7 cellular contexts compared by ENCODE assay signal in the genomic region with DNA sequence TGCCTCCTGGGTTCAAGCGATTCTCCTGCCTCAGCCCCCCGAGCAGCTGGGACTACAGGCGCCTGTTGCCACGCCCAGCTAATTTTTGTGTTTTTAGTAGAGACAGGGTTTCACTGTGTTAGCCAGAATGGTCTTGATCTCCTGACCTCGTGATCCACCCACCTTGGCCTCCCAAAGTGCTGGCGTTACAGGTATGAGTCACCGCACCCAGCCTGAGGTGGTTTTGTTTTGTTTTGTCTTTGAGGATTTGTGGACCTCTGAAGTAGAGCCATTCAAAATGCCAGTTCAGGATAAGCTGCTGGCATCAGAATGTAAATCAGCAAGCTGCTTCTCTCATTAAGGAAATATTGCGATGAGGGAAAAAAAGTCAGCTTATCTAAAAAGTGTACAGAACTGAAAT. TPM values are rescaled to one million over a fixed set of nuclear protein-coding genes. Genes with fewer than 3 reads are reported as not detected.
DNase-seq lines count a peak whose midpoint lies in the region; ATAC-seq, FAIRE-seq and TF ChIP-seq lines count a peak whose summit lies in the region.
"Not testable (repeated sequence)": the region's sequence is repeated elsewhere in the genome, so short reads cannot be mapped to it uniquely, and the experiment has no call there.

No MANE protein-coding gene starts in this region.

- H3K9ac ChIP-seq in GM12878 (ENCODE audit: control insufficient read depth, insufficient read depth, low read length), result not testable (repeated sequence)

- WGBS in GM12878 (ENCODE audit: insufficient coverage, insufficient replicate concordance, low lambda C conversion rate, missing lambda C conversion rate), result 53% methylated on average over 8 of the region's 8 CpGs
- 81% methylated on average over 8 of the region's 8 CpGs for WGBS in hepatocyte (ENCODE audit: low lambda C conversion rate, missing lambda C conversion rate)

- not testable (repeated sequence) for H3K36me3 ChIP-seq in GM12878 (ENCODE audit: control insufficient read depth in 2 of 2, insufficient read depth in 2 of 2, low read length in 1 of 2); hepatocyte (replicated peaks; ENCODE audit: insufficient read depth, low read depth)

- TF ChIP-seq CTCF in GM12878 (IDR thresholded peaks at IDR 0.05 in 2 of 3, conservative IDR thresholded peaks at IDR 0.05 in 1 of 3; ENCODE audit: control insufficient read depth in 2 of 3, extremely low read depth in 1 of 3, insufficient read depth in 1 of 3, low read depth in 3 of 3, low read length in 3 of 3); hepatocyte (IDR thresholded peaks at IDR 0.05; ENCODE audit: poor library complexity): not testable (repeated sequence)

- H3K9me2 ChIP-seq in hepatocyte (replicated peaks; ENCODE audit: insufficient read depth), result not testable (repeated sequence)

- H2AFZ ChIP-seq in GM12878 (ENCODE audit: control insufficient read depth, low read depth, low read length); hepatocyte: not testable (repeated sequence)

- TF ChIP-seq RAD21 in GM12878 (IDR thresholded peaks at IDR 0.05; ENCODE audit: insufficient read depth, low read depth, low read length), result not testable (repeated sequence)

- not testable (repeated sequence) for ATAC-seq in GM12878

- not testable (repeated sequence) for H3K4me2 ChIP-seq in GM12878 (ENCODE audit: control insufficient read depth, insufficient read depth); hepatocyte

- POLR2A ChIA-PET in GM12878 (lab: Charles Lee), result interaction anchor here (0.7 to 1.6 kb wide), 3 partner anchors 10 to 64 kb away, joined by 3 to 7 read pairs (median 4); no protein-coding TSS in a partner anchor

- not testable (repeated sequence) for H3K4me1 ChIP-seq in GM12878 (ENCODE audit: control insufficient read depth, insufficient read depth, low read length); hepatocyte (ENCODE audit: insufficient read depth)

- in situ Hi-C loops in GM12878 (cut with MboI), result loop anchor here (25.0 kb wide), 1 partner anchor 563 kb away; the partner anchor contains the start of gene ROCK1

- not testable (repeated sequence) for H3K9me3 ChIP-seq in GM12878 (replicated peaks; ENCODE audit: control insufficient read depth, insufficient read depth, low read length); hepatocyte (ENCODE audit: low read depth)

- RAD21 ChIA-PET in GM12878 (lab: Charles Lee; ENCODE audit: unreplicated experiment), result interaction anchor here (0.7 kb wide), 1 partner anchor 18 kb away, joined by 4 read pairs; no protein-coding TSS in a partner anchor

- not testable (repeated sequence) for H4K20me1 ChIP-seq in GM12878 (ENCODE audit: control insufficient read depth, insufficient read depth); hepatocyte (ENCODE audit: insufficient read depth, poor library complexity, severe bottlenecking)

- CTCF ChIA-PET in GM12878 (lab: Yijun Ruan, JAX), result interaction anchor here (1.3 kb wide), 1 partner anchor 175 kb away, joined by 4 read pairs; no protein-coding TSS in a partner anchor

- not testable (repeated sequence) for FAIRE-seq in GM12878 (lab: Jason Lieb, UNC)

- not testable (repeated sequence) for TF ChIP-seq EP300 in GM12878 (IDR thresholded peaks at IDR 0.05; ENCODE audit: borderline replicate concordance in 1 of 2, control insufficient read depth in 1 of 2, low read depth in 2 of 2, low read length in 2 of 2)

- not testable (repeated sequence) for H3K27me3 ChIP-seq in GM12878 (replicated peaks in 1 of 2; ENCODE audit: control insufficient read depth in 2 of 2, insufficient read depth in 2 of 2, low read length in 1 of 2); hepatocyte

- TF ChIP-seq POLR2A in GM12878 (IDR thresholded peaks at IDR 0.05; ENCODE audit: low read depth, low read length), result not testable (repeated sequence)

- not testable (repeated sequence) for H3K27ac ChIP-seq in GM12878 (ENCODE audit: control insufficient read depth, insufficient read depth)
- peak overlapping the region; percentile 38 for H3K27ac ChIP-seq in hepatocyte

- H3K4me3 ChIP-seq in GM12878, hepatocyte: not testable (repeated sequence)

- H3K79me2 ChIP-seq in GM12878 (ENCODE audit: control insufficient read depth, insufficient read depth, low read length); hepatocyte: not testable (repeated sequence)

- intact Hi-C loops in GM12878 (cut with micrococcal nuclease; ENCODE audit: unreplicated experiment), result not testable (repeated sequence)

- BruUV-seq in GM12878 (replicated peaks; lab: Mats Ljungman, UMichigan), result not testable (repeated sequence)

- peak; percentile 68 for DNase-seq in Daoy (ENCODE audit: low read depth)
- DNase-seq in M059J (ENCODE audit: low read depth), result peak; percentile 91
- DNase-seq in SW480 (ENCODE audit: low spot score), result peak; percentile 64
- DNase-seq in activated CD8-positive, alpha-beta memory T cell treated with anti-CD3 and anti-CD28 coated beads, Interleukin-2, amount 50 U/mL, for 48 hours, result peak; percentile 53
- DNase-seq in GM12878 (ENCODE audit: low read depth, low spot score); hepatocyte (ENCODE audit: low spot score): not testable (repeated sequence)
- peak; percentile 19 for DNase-seq in stimulated activated CD4-positive, alpha-beta T cell treated with anti-CD3 and anti-CD28 coated beads, Interleukin-1b, Interleukin-23, amount 100 ng/mL, for 48 hours

- SMC1A ChIA-PET in GM12878 (lab: Charles Lee; ENCODE audit: uncharacterized antibody, unreplicated experiment), result interaction anchor here (1.1 to 1.2 kb wide), 2 partner anchors 16 to 34 kb away, joined by 3 read pairs; no protein-coding TSS in a partner anchor

TF ChIP-seq in GM12878, 131 proteins besides CTCF, POLR2A, EP300 and RAD21:
- 0 out of 2 replicates have a peak, but pooled peaks have one; percentile 37 for TF ChIP-seq NR2F1 (conservative IDR thresholded peaks at IDR 0.05)

RNA-seq across cellular contexts. Expression of gene ABHD3, which starts 29.2 kb away (rescaled TPM):
- 9.0 and 11.1 TPM in 2 replicates for total RNA-seq in Daoy (2014; rRNA removed; shearing (Covaris generic))
- total RNA-seq in M059J (2014; rRNA removed; shearing (Covaris generic)), result 38.2 and 45.6 TPM in 2 replicates
- total RNA-seq in GM12878 (2013; cell fraction: nucleolus; rRNA removed), result 59.0 and 63.9 TPM in 2 replicates
- total RNA-seq in GM12878 (2014; rRNA removed) (18.8 and 23.2 TPM in 2 replicates), GM12878 (2014; rRNA removed; fragmentation: Illumina TruSeq; extraction: Trizol) (17.2 and 19.5 TPM in 2 replicates), GM12878 (2021) (16.1 and 18.5 TPM in 2 replicates), hepatocyte (51.6 and 60.1 TPM in 2 replicates)
- 7.7 TPM for polyA plus RNA-seq in GM12878 (2011; ENCODE audit: low read depth)
- polyA plus RNA-seq in GM12878 (2011; rRNA removed) (33.6 and 45.3 TPM in 2 replicates), GM12878 (2014; fragmentation: Illumina TruSeq; extraction: Trizol) (14.4 and 16.5 TPM in 2 replicates), GM12878 (2014; fragmentation: Nextera tagmentation; extraction: Ambion mirVana) (10 to 100 TPM in 1 of 2 experiments, 1 to 10 TPM in 1; 4.9 to 11.9 TPM), GM12878 (2014; rRNA removed) (17.9 and 19.6 TPM in 2 replicates), GM12878 (2016; fragmentation: Nextera tagmentation; extraction: Ambion mirVana) (10 to 100 TPM; 43.0 to 49.8 TPM), hepatocyte (45.0 and 45.9 TPM in 2 replicates)
- 13.6 and 13.9 TPM in 2 replicates for polyA plus RNA-seq in GM12878 (2011; cell fraction: cytosol; rRNA removed)
- polyA plus RNA-seq in GM12878 (2011; cell fraction: nucleus; rRNA removed), result 46.2 and 59.6 TPM in 2 replicates
- 11.9 and 14.2 TPM in 2 replicates for polyA plus RNA-seq in GM12878 (2012)
- 21.6 and 30.1 TPM in 2 replicates for polyA minus RNA-seq in GM12878 (2011; rRNA and poly(A)+ RNA removed)
- polyA minus RNA-seq in GM12878 (2011; cell fraction: cytosol; rRNA and poly(A)+ RNA removed), result 8.8 and 12.4 TPM in 2 replicates
- polyA minus RNA-seq in GM12878 (2011; cell fraction: nucleus; rRNA and poly(A)+ RNA removed), result 21.3 and 34.9 TPM in 2 replicates
